ENCODE assay signal across 8 cellular contexts in genomic region chr19:19115954-19116353, GRCh38. TPM values are rescaled to one million over a fixed set of nuclear protein-coding genes. Genes with fewer than 3 reads are reported as not detected.
A peak's percentile ranks its signal among the peaks of the same experiment; 100 is the strongest.
DNase-seq lines count a peak whose midpoint lies in the region; ATAC-seq and TF ChIP-seq lines count a peak whose summit lies in the region.

No MANE protein-coding gene starts in this region.

- H3K4me3 ChIP-seq in A673 (ENCODE audit: low read depth, low read length, poor library complexity, severe bottlenecking) = no peak overlapping the region

- peak; percentile 84 for TF ChIP-seq CTCF in A673 (conservative IDR thresholded peaks at IDR 0.05; ENCODE audit: low read depth, low read length)
- TF ChIP-seq CTCF in GM13977 (IDR thresholded peaks at IDR 0.05; ENCODE audit: extremely low read depth, insufficient read depth, missing control alignments) = peak; percentile 63
- peak; percentile 45 for TF ChIP-seq CTCF in osteocyte (IDR thresholded peaks at IDR 0.05)

- intact Hi-C loops in A673 (cut with micrococcal nuclease; ENCODE audit: unreplicated experiment) = no loop called here

- H3K36me3 ChIP-seq in A673 (ENCODE audit: insufficient read depth, low read length, poor library complexity, severe bottlenecking) = peaks cover 10% of the 10 kb centered on the region

- H3K27ac Mint-ChIP-seq in T-cell (no peak overlapping the region), osteocyte (ENCODE audit: unreplicated experiment) (no peak overlapping the region)

- peak in 2 of 4 experiments; percentile 52 to 62 for ATAC-seq in T-cell (replicated peaks in 1 of 4)
- no peak for ATAC-seq in HG03108 (IDR thresholded peaks at IDR 0.05; ENCODE audit: unreplicated experiment)

- DNase-seq in A673 (ENCODE audit: low spot score) (peak; percentile 37), GM13977 (ENCODE audit: low spot score) (peak; percentile 72), T-cell (peak in 23 of 34 experiments; percentile 16 to 52 (median 37)), osteocyte (ENCODE audit: extremely low spot score, unreplicated experiment) (no peak), medulla oblongata (ENCODE audit: extremely low spot score) (no peak), NCI-H446 treated with DMSO at 0.1 percent for 48 hours (lab: John Stamatoyannopoulos, UW) (no peak)
- DNase-seq in central memory CD4-positive, alpha-beta T cell = peak; percentile 13

- POLR2A ChIA-PET in A673 (lab: Charles Lee; ENCODE audit: low non-redundant PET) (no interaction called here), T-cell (lab: Charles Lee) (no interaction called here)

- CTCF ChIA-PET in A673 (lab: Charles Lee) = interaction anchor here (0.7 kb wide), 1 partner anchor 349 kb away, joined by 4 read pairs; no protein-coding TSS in a partner anchor
- CTCF ChIA-PET in T-cell (lab: Charles Lee) = interaction anchor here in 1 of 2 donors (0.6 kb wide), 1 partner anchor 32 kb away, joined by 3 read pairs; no protein-coding TSS in a partner anchor

- H3K4me3 Mint-ChIP-seq in T-cell (no peak overlapping the region), osteocyte (ENCODE audit: unreplicated experiment) (no peak overlapping the region)

- peaks cover 7% of the 10 kb centered on the region for H3K36me3 Mint-ChIP-seq in T-cell
- peaks cover 8% of the 10 kb centered on the region for H3K36me3 Mint-ChIP-seq in osteocyte (ENCODE audit: unreplicated experiment)

- BruUV-seq in A673 (replicated peaks; lab: Mats Ljungman, UMichigan) = no TSS peak

- no peaks in the 10 kb centered on the region for H3K27me3 ChIP-seq in A673 (replicated peaks; ENCODE audit: insufficient read depth, low read depth, low read length, poor library complexity)

- H3K27ac ChIP-seq in A673 (ENCODE audit: low read depth, low read length, poor library complexity, severe bottlenecking) = no peak overlapping the region

- H3K4me1 Mint-ChIP-seq in T-cell (peaks cover 0 to 6% (median 3%) of the 10 kb centered on the region in 3 donors), osteocyte (ENCODE audit: unreplicated experiment) (peaks cover 1% of the 10 kb centered on the region)

- H3K9me3 Mint-ChIP-seq in T-cell = no peaks in the 10 kb centered on the region
- H3K9me3 Mint-ChIP-seq in osteocyte (ENCODE audit: unreplicated experiment) = no peaks in the 10 kb centered on the region

- no peaks in the 10 kb centered on the region for H3K27me3 Mint-ChIP-seq in T-cell
- H3K27me3 Mint-ChIP-seq in osteocyte (ENCODE audit: unreplicated experiment) = no peaks in the 10 kb centered on the region

- no peaks in the 10 kb centered on the region for H3K4me1 ChIP-seq in A673 (ENCODE audit: insufficient read depth, low read length, poor library complexity, severe bottlenecking)

- H3K9me3 ChIP-seq in A673 (ENCODE audit: low read depth, low read length, poor library complexity, severe bottlenecking) = no peaks in the 10 kb centered on the region

- in situ Hi-C loops in GM13977 (cut with MboI; ENCODE audit: low pct_unique_long_range_greater_than_20kb, low sequenced_read_pairs, unreplicated experiment) = no loop called here

RNA-seq across cellular contexts. Expression of gene TMEM161A, which starts 22.3 kb away (rescaled TPM):
- total RNA-seq in A673 (2021) (34.4 and 42.8 TPM in 2 replicates), T-cell (10 to 100 TPM; 14.3 to 36.7 (median 34.4) TPM), osteocyte (34.3 and 37.5 TPM in 2 replicates)

RNA-seq across cellular contexts. Expression of gene SLC25A42, which starts 52.2 kb away (rescaled TPM):
- total RNA-seq in A673 (2021) (3.5 and 4.5 TPM in 2 replicates), T-cell (10 to 100 TPM; 24.9 to 35.0 (median 30.5) TPM), osteocyte (10.0 and 10.6 TPM in 2 replicates)

RNA-seq across cellular contexts. Expression of gene MEF2B, which starts 54.1 kb away (rescaled TPM):
- total RNA-seq in A673 (2021) = 2.9 and 3.4 TPM in 2 replicates
- total RNA-seq in T-cell = 1 to 10 TPM; 3.3 to 6.4 (median 6.0) TPM
- total RNA-seq in osteocyte = 1.2 and 1.6 TPM in 2 replicates

Comparison
In these comparisons a context has a peak if more than half of its experiments do, and no peak if none do; other contexts are left out.
1. DNase-seq: peak in A673 (single experiment), GM13977 (single experiment), T-cell (23 of 34) and central memory CD4-positive, alpha-beta T cell (single experiment); none in osteocyte (single experiment), medulla oblongata (single experiment) and NCI-H446 treated with DMSO at 0.1 percent for 48 hours (single experiment).
2. Peak in every context shown above with its lines, with median percentiles within 50 percentile points of each other: CTCF ChIP-seq.